Comparison of ENCODE assay signal across 8 cellular contexts in genomic region chr12:104459556-104459909, GRCh38. TPM values are rescaled to one million over a fixed set of nuclear protein-coding genes. Genes with fewer than 3 reads are reported as not detected.
DNase-seq lines count a peak whose midpoint lies in the region; ATAC-seq and TF ChIP-seq lines count a peak whose summit lies in the region.

No MANE protein-coding gene starts in this region.

- CTCF ChIA-PET in PC-9 (lab: Charles Lee), result no interaction called here

- H3K27me3 Mint-ChIP-seq in progenitor cell of endocrine pancreas, result peaks cover 21% of the 10 kb centered on the region

- H3K4me1 Mint-ChIP-seq in progenitor cell of endocrine pancreas (ENCODE audit: low read depth), result peaks cover 15% of the 10 kb centered on the region

- BruUV-seq in PC-9 (replicated peaks; lab: Mats Ljungman, UMichigan), result no TSS peak

- H3K27me3 ChIP-seq in PC-9 (ENCODE audit: insufficient read depth, low read depth), result no peaks in the 10 kb centered on the region

- intact Hi-C loops in PC-9 (cut with micrococcal nuclease; ENCODE audit: unreplicated experiment), result loop anchor here (1.0 to 5.0 kb wide), 2 partner anchors 143 to 418 kb away; no protein-coding TSS in a partner anchor

- no peaks in the 10 kb centered on the region for H3K9me2 ChIP-seq in PC-9 (ENCODE audit: insufficient read depth)

- no peaks in the 10 kb centered on the region for H3K9me3 ChIP-seq in PC-9 (ENCODE audit: insufficient read depth, low read depth)

- no peak for ATAC-seq in HG02870 (IDR thresholded peaks at IDR 0.05; ENCODE audit: unreplicated experiment)
- no peak for ATAC-seq in GM18873 (IDR thresholded peaks at IDR 0.05; ENCODE audit: low FRiP score, unreplicated experiment)

- H3F3A ChIP-seq in PC-9 (ENCODE audit: insufficient read depth, low read depth), result peaks cover 22% of the 10 kb centered on the region

- H3K4me2 ChIP-seq in PC-9, result peak overlapping the region; percentile 79

- no peak overlapping the region for H3K27ac Mint-ChIP-seq in progenitor cell of endocrine pancreas

- H3K36me3 Mint-ChIP-seq in progenitor cell of endocrine pancreas (ENCODE audit: insufficient read depth), result peaks cover 1% of the 10 kb centered on the region

- TF ChIP-seq CTCF in PC-9 (conservative IDR thresholded peaks at IDR 0.05) (no peak), progenitor cell of endocrine pancreas (IDR thresholded peaks at IDR 0.05; ENCODE audit: unreplicated experiment) (no peak)

- H3K4me1 ChIP-seq in PC-9 (replicated peaks; ENCODE audit: insufficient read depth), result peaks cover 57% of the 10 kb centered on the region

- peaks cover 88% of the 10 kb centered on the region for H3K79me2 ChIP-seq in PC-9 (ENCODE audit: low read depth)

- H4K20me1 ChIP-seq in PC-9 (ENCODE audit: insufficient read depth), result peaks cover 26% of the 10 kb centered on the region

- DNase-seq in PC-9 (no peak), epithelial cell of prostate (ENCODE audit: low read depth, low spot score) (no peak), progenitor cell of endocrine pancreas (ENCODE audit: low spot score, unreplicated experiment) (no peak), NCI-H1694 (lab: John Stamatoyannopoulos, UW) (no peak), H4 (ENCODE audit: low spot score) (no peak)

- H2AFZ ChIP-seq in PC-9, result peak overlapping the region; percentile 84

- H3K27ac ChIP-seq in PC-9 (peak overlapping the region; percentile 58), epithelial cell of prostate (peak overlapping the region; percentile 65)

- H3K9me3 Mint-ChIP-seq in progenitor cell of endocrine pancreas (ENCODE audit: low read depth), result no peaks in the 10 kb centered on the region

- POLR2A ChIA-PET in PC-9 (lab: Charles Lee; ENCODE audit: unreplicated experiment), result interaction anchor here (0.5 to 0.6 kb wide), 2 partner anchors 51 to 179 kb away, joined by 3 to 4 read pairs; no protein-coding TSS in a partner anchor

- peak overlapping the region; percentile 95 for H3K4me3 Mint-ChIP-seq in progenitor cell of endocrine pancreas (ENCODE audit: low read depth)

- no peaks in the 10 kb centered on the region for H3K36me3 ChIP-seq in PC-9 (ENCODE audit: low read depth)

- H3K4me3 ChIP-seq in GM08714 (ENCODE audit: low read length) (peak overlapping the region; percentile 92), PC-9 (peak overlapping the region; percentile 89)

RNA-seq across cellular contexts. Expression of gene CHST11, which starts 2.8 kb away (rescaled TPM):
- total RNA-seq in PC-9 (2021) (39.9 and 52.2 TPM in 2 replicates), progenitor cell of endocrine pancreas (10.5 and 11.4 TPM in 2 replicates)
- total RNA-seq in H4 (2014; rRNA removed; shearing (Covaris generic)), result 2.5 and 3.4 TPM in 2 replicates
